ENCODE assay signal across 8 cellular contexts in genomic region chr6:30556714-30556963, GRCh38. TPM values are rescaled to one million over a fixed set of nuclear protein-coding genes. Genes with fewer than 3 reads are reported as not detected.
DNase-seq lines count a peak whose midpoint lies in the region; ATAC-seq, FAIRE-seq and TF ChIP-seq lines count a peak whose summit lies in the region.

No MANE protein-coding gene starts in this region.

- peak overlapping the region; percentile 94 for H3K4me3 Mint-ChIP-seq in mesothelial cell of epicardium

- TF ChIP-seq CTCF in mesothelial cell of epicardium (IDR thresholded peaks at IDR 0.05; ENCODE audit: unreplicated experiment) = no peak

- no peak for FAIRE-seq in GM19239 (lab: Jason Lieb, UNC)

- no peaks in the 10 kb centered on the region for H3K27me3 Mint-ChIP-seq in mesothelial cell of epicardium (ENCODE audit: low read depth)

- no peak for ATAC-seq in GM19324 (IDR thresholded peaks at IDR 0.05; ENCODE audit: low FRiP score, unreplicated experiment)

- peaks cover 26% of the 10 kb centered on the region for H3K36me3 Mint-ChIP-seq in mesothelial cell of epicardium

- H3K4me1 Mint-ChIP-seq in mesothelial cell of epicardium = peaks cover 29% of the 10 kb centered on the region

- DNase-seq in GM19239 (ENCODE audit: insufficient read length, low spot score) (peak; percentile 60), T follicular helper cell (ENCODE audit: low read depth) (peak; percentile 79), mesothelial cell of epicardium (ENCODE audit: low spot score in 2 of 2, unreplicated experiment in 2 of 2) (no peak), SHP77 (lab: John Stamatoyannopoulos, UW) (no peak), COLO668 (lab: John Stamatoyannopoulos, UW; ENCODE audit: unreplicated experiment) (no peak)
- peak; percentile 93 for DNase-seq in central memory CD4-positive, alpha-beta T cell
- peak; percentile 75 to 81 for DNase-seq in stimulated activated CD8-positive, alpha-beta memory T cell treated with anti-CD3 and anti-CD28 coated beads, Interleukin-7, amount 100 ng/mL, for 4 hours (ENCODE audit: low read depth in 2 of 2)

- H3K27ac Mint-ChIP-seq in mesothelial cell of epicardium = peak overlapping the region; percentile 99

- no peaks in the 10 kb centered on the region for H3K9me3 Mint-ChIP-seq in mesothelial cell of epicardium

RNA-seq across cellular contexts. Expression of gene GNL1, which starts 0.3 kb away (rescaled TPM):
- total RNA-seq in mesothelial cell of epicardium = 88.2 to 93.1 TPM (median 91.9 TPM) in 3 replicates

RNA-seq across cellular contexts. Expression of gene PRR3, which starts 0.5 kb away (rescaled TPM):
- 23.7 to 25.5 TPM (median 23.9 TPM) in 3 replicates for total RNA-seq in mesothelial cell of epicardium

RNA-seq across cellular contexts. Expression of gene ABCF1, which starts 14.6 kb away (rescaled TPM):
- total RNA-seq in mesothelial cell of epicardium = 71.4 to 73.6 TPM (median 71.5 TPM) in 3 replicates

Comparison
In these comparisons a context has a peak if more than half of its experiments do, and no peak if none do; other contexts are left out.
1. DNase-seq: peak in GM19239 (single experiment), T follicular helper cell (single experiment), central memory CD4-positive, alpha-beta T cell (single experiment) and stimulated activated CD8-positive, alpha-beta memory T cell treated with anti-CD3 and anti-CD28 coated beads, Interleukin-7, amount 100 ng/mL, for 4 hours (2 of 2); none in mesothelial cell of epicardium (0 of 2), SHP77 (0 of 2) and COLO668 (single experiment).